ENCODE assay signal across 13 cellular contexts in genomic region chr20:58714340-58714922, GRCh38. TPM values are rescaled to one million over a fixed set of nuclear protein-coding genes. Genes with fewer than 3 reads are reported as not detected.
DNase-seq lines count a peak whose midpoint lies in the region; ATAC-seq and TF ChIP-seq lines count a peak whose summit lies in the region.
"Had no signal": no experiment of that assay in that cellular context is flagged by ENCODE, and none has a peak within 500 bp of the region (broad histone marks: within the 10 kb centered on the region; RNA-seq: fewer than 3 reads in every experiment).

No MANE protein-coding gene starts in this region.

- no peak for TF ChIP-seq CTCF in endothelial cell (IDR thresholded peaks at IDR 0.05; ENCODE audit: unreplicated experiment)

- ATAC-seq in GM21723 (IDR thresholded peaks at IDR 0.05; ENCODE audit: unreplicated experiment), result no peak

- intact Hi-C loops in posterior cingulate gyrus (cut with DNase I), result no loop called here

- no peaks in the 10 kb centered on the region for H3K36me3 Mint-ChIP-seq in endothelial cell (ENCODE audit: low read depth, unreplicated experiment)

- no peak overlapping the region for H3K27ac Mint-ChIP-seq in endothelial cell (ENCODE audit: unreplicated experiment)

- H3K27me3 Mint-ChIP-seq in endothelial cell (ENCODE audit: unreplicated experiment), result peaks cover 7% of the 10 kb centered on the region

- peaks cover 3% of the 10 kb centered on the region for H3K4me1 Mint-ChIP-seq in endothelial cell (ENCODE audit: unreplicated experiment)

- DNase-seq in activated CD4-positive, alpha-beta T cell treated with anti-CD3 and anti-CD28 coated beads for 1 hour, result peak; percentile 6
- DNase-seq in activated CD4-positive, alpha-beta T cell treated with anti-CD3 and anti-CD28 coated beads, Interleukin-2, amount 50 U/mL, for 4 hours, result no peak
- DNase-seq in HuH-7 (ENCODE audit: low spot score) (peak; percentile 9), endothelial cell (ENCODE audit: low spot score) (peak; percentile 3), posterior cingulate gyrus (peak in 7 of 10 donors; percentile 5 to 79 (median 21)), NOMO-1 treated with dmso at 0.1 percent for 144 hours (lab: John Stamatoyannopoulos, UW; ENCODE audit: unreplicated experiment) (no peak), RKO (ENCODE audit: low spot score) (no peak)
- DNase-seq: COR-L47; foreskin fibroblast; Karpas-422; NCI-H2029; stimulated activated CD4-positive, alpha-beta T cell treated with anti-CD3 and anti-CD28 coated beads, Interleukin-12 subunit alpha, Interleukin-12 subunit beta, amount 100 ng/mL, for 4 hours had no signal

- H3K4me3 Mint-ChIP-seq in endothelial cell (ENCODE audit: unreplicated experiment), result no peak overlapping the region

- no peaks in the 10 kb centered on the region for H3K9me3 Mint-ChIP-seq in endothelial cell (ENCODE audit: unreplicated experiment)

RNA-seq across cellular contexts. Expression of gene NPEPL1, which starts 21.8 kb away (rescaled TPM):
- total RNA-seq in endothelial cell (ENCODE audit: unreplicated experiment), result 37.6 TPM

Comparison
In these comparisons a context has a peak if more than half of its experiments do, and no peak if none do; other contexts are left out.
1. DNase-seq: peak in activated CD4-positive, alpha-beta T cell treated with anti-CD3 and anti-CD28 coated beads for 1 hour (single experiment), HuH-7 (single experiment), endothelial cell (single experiment) and posterior cingulate gyrus (7 of 10); none in activated CD4-positive, alpha-beta T cell treated with anti-CD3 and anti-CD28 coated beads, Interleukin-2, amount 50 U/mL, for 4 hours (0 of 2), NOMO-1 treated with dmso at 0.1 percent for 144 hours (single experiment) and RKO (single experiment).